1 cellular context compared by ENCODE assay signal in the genomic region with DNA sequence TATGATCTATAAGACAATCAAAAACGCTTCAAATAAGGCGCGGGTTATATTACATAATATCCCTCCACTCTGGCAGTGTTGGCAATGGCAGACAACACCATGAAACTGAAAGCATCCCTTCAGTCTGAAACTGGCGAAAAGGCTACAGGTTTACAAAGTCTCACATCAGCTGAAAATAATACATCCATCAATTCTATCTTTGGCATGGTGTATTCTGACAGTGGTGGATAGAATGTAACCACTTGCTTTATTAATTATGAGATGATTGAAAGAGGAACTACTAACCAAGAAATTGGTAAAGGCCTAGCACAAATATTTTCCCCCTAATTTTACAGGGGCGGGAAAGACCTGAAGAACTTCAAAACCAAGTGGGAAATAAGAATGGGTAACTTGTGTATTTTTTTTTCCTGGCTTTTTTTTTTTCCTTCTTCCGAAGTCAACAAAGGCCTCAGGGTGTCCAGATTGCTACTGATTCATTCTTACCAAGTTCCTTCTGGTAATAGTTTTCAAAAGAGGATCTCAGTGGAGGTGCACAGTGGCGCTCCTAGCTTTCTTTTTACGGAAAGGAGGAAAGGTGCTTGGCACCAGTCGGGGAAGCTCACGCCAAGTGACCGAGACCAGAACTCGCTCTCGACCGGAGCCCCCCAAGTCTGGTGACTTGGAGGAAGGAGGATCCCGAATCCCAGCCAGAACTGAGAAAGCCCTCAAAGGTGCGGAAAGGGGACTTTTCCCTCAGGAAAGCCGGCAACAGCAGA.
TF ChIP-seq lines count a peak whose summit lies in the region.

No MANE protein-coding gene starts in this region.

TF ChIP-seq in K562, 482 proteins besides CTCF, POLR2A, EP300 and RAD21 (continued from another document):
- TF ChIP-seq DEAF1 (CRISPR knock-in tag; IDR thresholded peaks at IDR 0.05), result no peak
- TF ChIP-seq, protein P1, sequence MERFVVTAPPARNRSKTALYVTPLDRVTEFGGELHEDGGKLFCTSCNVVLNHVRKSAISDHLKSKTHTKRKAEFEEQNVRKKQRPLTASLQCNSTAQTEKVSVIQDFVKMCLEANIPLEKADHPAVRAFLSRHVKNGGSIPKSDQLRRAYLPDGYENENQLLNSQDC (CRISPR knock-in tag; IDR thresholded peaks at IDR 0.05), result no peak
- no peak for TF ChIP-seq NR2C1 (IDR thresholded peaks at IDR 0.05)
- TF ChIP-seq NR2C1 (tag; IDR thresholded peaks at IDR 0.05), result no peak
- TF ChIP-seq ZNF175 (CRISPR knock-in tag; IDR thresholded peaks at IDR 0.05; ENCODE audit: low read depth), result no peak
- no peak for TF ChIP-seq BCLAF1 (IDR thresholded peaks at IDR 0.05; ENCODE audit: borderline replicate concordance in 1 of 2, control insufficient read depth in 1 of 2, low read depth in 2 of 2, low read length in 1 of 2)
- TF ChIP-seq KAT7 (CRISPR knock-in tag; IDR thresholded peaks at IDR 0.05; ENCODE audit: borderline replicate concordance), result 0 out of 2 replicates have a peak, but pooled peaks have one; percentile 65
- no peak for TF ChIP-seq RFX1 (IDR thresholded peaks at IDR 0.05)
- TF ChIP-seq KLF16 (IDR thresholded peaks at IDR 0.05), result no peak
